15 cellular contexts compared by ENCODE assay signal in the genomic region with DNA sequence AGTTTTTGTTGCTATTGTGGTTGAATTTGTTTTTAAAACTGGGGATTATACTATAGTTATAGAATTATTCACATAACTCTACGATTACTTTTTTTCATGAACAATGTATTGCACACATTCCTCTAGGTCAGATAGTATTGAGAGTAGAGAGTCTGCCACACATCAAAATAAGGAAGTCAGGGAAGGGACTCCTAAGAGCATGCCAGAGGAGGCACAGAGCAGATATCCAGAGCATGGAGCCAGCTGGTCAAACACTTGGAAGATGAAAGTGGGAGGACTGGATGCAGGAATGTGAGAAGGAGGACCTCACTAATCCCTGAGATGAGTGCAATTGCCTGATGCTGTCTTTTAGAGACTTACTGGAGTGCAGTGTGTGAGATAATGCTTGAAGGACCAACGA. TPM values are rescaled to one million over a fixed set of nuclear protein-coding genes. Genes with fewer than 3 reads are reported as not detected.
A peak's percentile ranks its signal among the peaks of the same experiment; 100 is the strongest.
DNase-seq lines count a peak whose midpoint lies in the region; TF ChIP-seq lines count a peak whose summit lies in the region.
"Had no signal": no experiment of that assay in that cellular context is flagged by ENCODE, and none has a peak within 500 bp of the region (broad histone marks: within the 10 kb centered on the region; RNA-seq: fewer than 3 reads in every experiment).

No MANE protein-coding gene starts in this region.

- H3K79me2 ChIP-seq in OCI-LY3 (ENCODE audit: low read length) (no peaks in the 10 kb centered on the region), trophoblast cell (ENCODE audit: control insufficient read depth, insufficient read depth, low read length, poor library complexity) (no peaks in the 10 kb centered on the region)

- H3K27me3 ChIP-seq in OCI-LY3 (ENCODE audit: low read depth, low read length) (no peaks in the 10 kb centered on the region), trophoblast cell (ENCODE audit: insufficient read depth, low read length) (no peaks in the 10 kb centered on the region), A673 (replicated peaks; ENCODE audit: insufficient read depth, low read depth, low read length, poor library complexity) (no peaks in the 10 kb centered on the region)

- no peak overlapping the region for H3K18ac ChIP-seq in trophoblast cell (ENCODE audit: low read length)

- BruUV-seq in A673 (replicated peaks; lab: Mats Ljungman, UMichigan): no TSS peak

- no peak overlapping the region for H4K12ac ChIP-seq in trophoblast cell (ENCODE audit: low read depth, low read length)

- H3K9me3 ChIP-seq in OCI-LY3 (ENCODE audit: insufficient read depth, low read length): peaks cover 7% of the 10 kb centered on the region
- peaks cover 3% of the 10 kb centered on the region for H3K9me3 ChIP-seq in trophoblast cell (ENCODE audit: insufficient read depth, low read depth, low read length)
- H3K9me3 ChIP-seq in A673 (ENCODE audit: low read depth, low read length, poor library complexity, severe bottlenecking): no peaks in the 10 kb centered on the region

- H3K27ac ChIP-seq in OCI-LY3 (ENCODE audit: low read length) (no peak overlapping the region), trophoblast cell (ENCODE audit: low read depth, low read length) (no peak overlapping the region), A673 (ENCODE audit: low read depth, low read length, poor library complexity, severe bottlenecking) (no peak overlapping the region)
- H3K27ac ChIP-seq: GM23248, RWPE1 had no signal

- DNase-seq in NOMO-1 treated with DMSO at 0.1 percent for 48 hours (lab: John Stamatoyannopoulos, UW; ENCODE audit: unreplicated experiment) (peak; percentile 10), NOMO-1 (lab: John Stamatoyannopoulos, UW; ENCODE audit: unreplicated experiment in 2 of 2) (no peak), fibroblast of the aortic adventitia (ENCODE audit: low read depth) (peak; percentile 27), trophoblast cell (no peak), epidermal melanocyte (ENCODE audit: insufficient read length, low spot score) (no peak), A673 (ENCODE audit: low spot score) (no peak)
- no peak for DNase-seq in stimulated activated naive CD4-positive, alpha-beta T cell (lab: John Stamatoyannopoulos, UW)
- DNase-seq: COR-L47, DMS153, GM23248, NCI-H1092 treated with DMSO at 0.1 percent for 48 hours, NCI-H1694 treated with DMSO at 0.1 percent for 48 hours had no signal

- no peak overlapping the region for H3K23ac ChIP-seq in trophoblast cell (ENCODE audit: low read length)

- H3K4me2 ChIP-seq in OCI-LY3 (ENCODE audit: low read length) (no peak overlapping the region), trophoblast cell (ENCODE audit: low read length) (no peak overlapping the region)

- CTCF ChIA-PET in A673 (lab: Charles Lee): no interaction called here

- peak overlapping the region; percentile 97 for H2AFZ ChIP-seq in OCI-LY3 (ENCODE audit: low read depth, low read length)
- H2AFZ ChIP-seq in trophoblast cell (ENCODE audit: insufficient read depth, low read length, poor library complexity): no peak overlapping the region
- H2AFZ ChIP-seq: GM23248 had no signal

- TF ChIP-seq CTCF in OCI-LY3 (IDR thresholded peaks at IDR 0.05; ENCODE audit: low read depth, low read length) (no peak), fibroblast of the aortic adventitia (IDR thresholded peaks at IDR 0.05; ENCODE audit: insufficient read depth, low read length) (no peak), A673 (conservative IDR thresholded peaks at IDR 0.05; ENCODE audit: low read depth, low read length) (no peak)

- no peak overlapping the region for H3K14ac ChIP-seq in trophoblast cell (ENCODE audit: low read length)

- H3K4me3 ChIP-seq in OCI-LY3 (ENCODE audit: low read length) (no peak overlapping the region), fibroblast of the aortic adventitia (ENCODE audit: low read depth, low read length) (no peak overlapping the region), trophoblast cell (ENCODE audit: low read depth, low read length) (no peak overlapping the region), A673 (ENCODE audit: low read depth, low read length, poor library complexity, severe bottlenecking) (no peak overlapping the region)
- H3K4me3 ChIP-seq: GM23248 had no signal

- no peaks in the 10 kb centered on the region for H3K79me1 ChIP-seq in trophoblast cell (ENCODE audit: low read length)

- H3K4ac ChIP-seq in trophoblast cell (ENCODE audit: low read depth, low read length): no peak overlapping the region

- H2BK5ac ChIP-seq in trophoblast cell (ENCODE audit: low read depth, low read length, poor library complexity): no peak overlapping the region

- no peak overlapping the region for H2AK5ac ChIP-seq in trophoblast cell (ENCODE audit: low read length)

- POLR2A ChIA-PET in A673 (lab: Charles Lee; ENCODE audit: low non-redundant PET): no interaction called here

- H2BK12ac ChIP-seq in trophoblast cell (ENCODE audit: low read length): no peak overlapping the region

- no CpG with 5 or more reads among the region's 2 CpGs for WGBS in trophoblast cell (ENCODE audit: extremely low coverage, insufficient coverage, insufficient read length)

- 0 out of 2 replicates have a peak, but pooled peaks cover 4% of the 10 kb centered on the region for H3K4me1 ChIP-seq in OCI-LY3 (ENCODE audit: low read length)
- no peaks in the 10 kb centered on the region for H3K4me1 ChIP-seq in trophoblast cell (ENCODE audit: control insufficient read depth in 1 of 2, insufficient read depth in 2 of 2, low read length in 2 of 2)
- H3K4me1 ChIP-seq in A673 (ENCODE audit: insufficient read depth, low read length, poor library complexity, severe bottlenecking): no peaks in the 10 kb centered on the region

- intact Hi-C loops in A673 (cut with micrococcal nuclease; ENCODE audit: unreplicated experiment): no loop called here

- H4K91ac ChIP-seq in trophoblast cell (ENCODE audit: low read depth, low read length): no peak overlapping the region

- H4K8ac ChIP-seq in trophoblast cell (ENCODE audit: low read depth, low read length): no peak overlapping the region

- H3K9ac ChIP-seq in OCI-LY3 (ENCODE audit: low read length): no peak overlapping the region
- H3K9ac ChIP-seq in trophoblast cell (ENCODE audit: low read length): peak overlapping the region; percentile 14
- H3K9ac ChIP-seq: GM23248 had no signal

- H2BK120ac ChIP-seq in trophoblast cell (ENCODE audit: insufficient read depth, low read length, poor library complexity): no peak overlapping the region

- peaks cover 4% of the 10 kb centered on the region for H3K36me3 ChIP-seq in OCI-LY3 (replicated peaks; ENCODE audit: low read depth, low read length)
- no peaks in the 10 kb centered on the region for H3K36me3 ChIP-seq in trophoblast cell (ENCODE audit: control insufficient read depth in 1 of 2, insufficient read depth in 2 of 2, low read length in 2 of 2)
- H3K36me3 ChIP-seq in A673 (ENCODE audit: insufficient read depth, low read length, poor library complexity, severe bottlenecking): no peaks in the 10 kb centered on the region

- H4K20me1 ChIP-seq in OCI-LY3 (ENCODE audit: insufficient read depth, low read length): no peaks in the 10 kb centered on the region

RNA-seq across cellular contexts. Expression of a gene that starts 9.6 kb away (rescaled TPM):
- total RNA-seq in fibroblast of the aortic adventitia (ENCODE audit: low replicate concordance) (27.1 and 32.8 TPM in 2 replicates), A673 (2021) (49.0 and 51.8 TPM in 2 replicates)
- 21.0 and 23.2 TPM in 2 replicates for polyA plus RNA-seq in trophoblast cell (2013)

RNA-seq across cellular contexts. Expression of a gene that starts 15.8 kb away (rescaled TPM):
- total RNA-seq in fibroblast of the aortic adventitia (ENCODE audit: low replicate concordance): 26.8 and 70.5 TPM in 2 replicates
- 5.4 and 5.9 TPM in 2 replicates for polyA plus RNA-seq in trophoblast cell (2013)
- total RNA-seq in A673 (2021): 0.50 TPM in 1 of 2 replicates, not detected in the other
- polyA plus RNA-seq: IgD-negative memory B cell had no signal

RNA-seq across cellular contexts. Expression of a gene that starts 29.5 kb away (rescaled TPM):
- 38.8 and 41.0 TPM in 2 replicates for total RNA-seq in fibroblast of the aortic adventitia (ENCODE audit: low replicate concordance)
- 32.5 and 35.5 TPM in 2 replicates for polyA plus RNA-seq in trophoblast cell (2013)
- 62.1 and 62.8 TPM in 2 replicates for total RNA-seq in A673 (2021)

RNA-seq across cellular contexts. Expression of a gene that starts 42.7 kb away (rescaled TPM):
- 281 and 892 TPM in 2 replicates for total RNA-seq in fibroblast of the aortic adventitia (ENCODE audit: low replicate concordance)
- 411 and 419 TPM in 2 replicates for polyA plus RNA-seq in trophoblast cell (2013)
- total RNA-seq in A673 (2021): 553 and 565 TPM in 2 replicates

Comparison
In these comparisons a context has a peak if more than half of its experiments do, and no peak if none do; other contexts are left out.
1. DNase-seq: peak in NOMO-1 treated with DMSO at 0.1 percent for 48 hours (single experiment) and fibroblast of the aortic adventitia (single experiment); none in NOMO-1 (0 of 2), trophoblast cell (0 of 2), stimulated activated naive CD4-positive, alpha-beta T cell (0 of 6), epidermal melanocyte (single experiment) and A673 (single experiment).
2. RNA of a gene that starts 15.8 kb away (total RNA-seq): 26.8 to 70.5 TPM in fibroblast of the aortic adventitia; 0.50 TPM in A673; every median in the first group is over 10 times any median in the second.